ENCODE assay signal across 8 cellular contexts in the genomic region with DNA sequence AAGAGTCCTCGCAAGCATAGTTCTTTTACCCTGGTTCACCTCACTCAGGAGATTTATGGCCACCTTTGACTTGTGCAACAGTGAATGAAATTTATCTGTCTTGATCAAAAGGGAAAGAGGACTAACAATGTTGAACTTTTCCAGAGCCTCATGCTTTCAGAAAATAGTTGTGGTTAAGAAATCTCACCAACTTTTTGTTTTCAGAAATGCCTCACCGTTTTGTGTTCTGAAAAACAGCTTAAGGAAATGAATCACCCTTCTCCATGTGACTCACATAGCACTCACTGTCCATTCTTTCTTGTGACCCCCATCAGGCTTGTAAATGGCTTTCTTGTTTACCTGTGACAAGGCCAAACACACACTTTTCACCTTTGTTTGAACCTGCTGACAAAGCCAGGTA.
DNase-seq lines count a peak whose midpoint lies in the region; ATAC-seq and TF ChIP-seq lines count a peak whose summit lies in the region.

No MANE protein-coding gene starts in this region.

- no peak for TF ChIP-seq CTCF in GM06990 (IDR thresholded peaks at IDR 0.05; ENCODE audit: insufficient read depth, low read length, poor library complexity, severe bottlenecking)
- TF ChIP-seq CTCF in HCT116 (IDR thresholded peaks at IDR 0.05 in 2 of 3, conservative IDR thresholded peaks at IDR 0.05 in 1 of 3; ENCODE audit: borderline replicate concordance in 1 of 3, insufficient read depth in 1 of 3, low read depth in 2 of 3, low read length in 2 of 3) = no peak
- TF ChIP-seq CTCF in PC-9 (conservative IDR thresholded peaks at IDR 0.05) = no peak
- no peak for TF ChIP-seq CTCF in fibroblast of the aortic adventitia (IDR thresholded peaks at IDR 0.05; ENCODE audit: insufficient read depth, low read length)

- peak overlapping the region; percentile 50; the same call in 1 of the 2 replicates for H3K9ac ChIP-seq in HCT116 (ENCODE audit: low read length)

- peak; percentile 47 for DNase-seq in GM06990 (ENCODE audit: extremely low read depth, insufficient read length)
- DNase-seq in HCT116 (ENCODE audit: low read depth, low spot score) = peak; percentile 100
- DNase-seq in PC-9 = peak; percentile 65 to 99
- DNase-seq in fibroblast of the aortic adventitia (ENCODE audit: low read depth) = peak; percentile 96
- no peak for DNase-seq in cerebellar nuclear complex (lab: John Stamatoyannopoulos, UW)
- no peak for DNase-seq in NCI-H446 (lab: John Stamatoyannopoulos, UW)
- DNase-seq in middle frontal gyrus (ENCODE audit: extremely low spot score, low spot score) = no peak
- no peak for DNase-seq in NCI-H2081 treated with DMSO at 0.1 percent for 48 hours (lab: John Stamatoyannopoulos, UW)

- no peak overlapping the region for H2AFZ ChIP-seq in HCT116 (ENCODE audit: low read depth, low read length, poor library complexity, severe bottlenecking)
- H2AFZ ChIP-seq in PC-9 = no peak overlapping the region

- no peaks in the 10 kb centered on the region for H3K9me2 ChIP-seq in HCT116 (ENCODE audit: insufficient read depth)
- H3K9me2 ChIP-seq in PC-9 (ENCODE audit: insufficient read depth) = no peaks in the 10 kb centered on the region

- no peaks in the 10 kb centered on the region for H3K9me3 ChIP-seq in HCT116 (ENCODE audit: control insufficient read depth in 1 of 2, insufficient read depth in 1 of 2, low read depth in 1 of 2, low read length in 2 of 2)
- H3K9me3 ChIP-seq in PC-9 (ENCODE audit: insufficient read depth, low read depth) = peaks cover 42% of the 10 kb centered on the region

- peak overlapping the region; percentile 24 for H3K4me2 ChIP-seq in HCT116 (ENCODE audit: low read length)
- peak overlapping the region; percentile 21; the same call in 1 of the 2 replicates for H3K4me2 ChIP-seq in PC-9

- intact Hi-C loops in HCT116 (cut with micrococcal nuclease) = loop anchor here (1.0 to 10.0 kb wide), 4 partner anchors 14 to 560 kb away; a partner anchor contains a TSS
- intact Hi-C loops in PC-9 (cut with micrococcal nuclease; ENCODE audit: unreplicated experiment) = loop anchor here (1.0 to 5.0 kb wide), 7 partner anchors 14 to 557 kb away; a partner anchor contains a TSS

- H3K27me3 ChIP-seq in GM06990 (replicated peaks; ENCODE audit: control insufficient read depth, insufficient read depth, low read length) (no peaks in the 10 kb centered on the region), HCT116 (ENCODE audit: insufficient read depth, low read length) (no peaks in the 10 kb centered on the region), PC-9 (ENCODE audit: insufficient read depth, low read depth) (no peaks in the 10 kb centered on the region)

- H3K27ac ChIP-seq in HCT116 (ENCODE audit: low read depth, low read length) = peak overlapping the region; percentile 86
- H3K27ac ChIP-seq in PC-9 = peak overlapping the region; percentile 87

- CTCF ChIA-PET in HCT116 (lab: Charles Lee) (interaction anchor here (1.5 to 2.4 kb wide), 3 partner anchors 148 to 450 kb away, joined by 6 to 9 read pairs (median 7); a partner anchor contains a TSS), PC-9 (lab: Charles Lee) (interaction anchor here (0.6 to 2.1 kb wide), 6 partner anchors 14 to 215 kb away, joined by 3 to 10 read pairs (median 5); no protein-coding TSS in a partner anchor)

- H3K36me3 ChIP-seq in GM06990 (ENCODE audit: control insufficient read depth, insufficient read depth, low read length) (no peaks in the 10 kb centered on the region), HCT116 (ENCODE audit: control insufficient read depth in 1 of 2, insufficient read depth in 2 of 2, low read length in 2 of 2) (peaks cover 0 to 30% of the 10 kb centered on the region in 2 experiments; a peak in 2 of 4 replicates), PC-9 (ENCODE audit: low read depth) (0 out of 2 replicates have a peak, but pooled peaks cover 12% of the 10 kb centered on the region)

- no peak overlapping the region for H3K4me3 ChIP-seq in GM06990 (replicated peaks; ENCODE audit: low read depth, low read length)
- no peak overlapping the region for H3K4me3 ChIP-seq in HCT116 (replicated peaks in 1 of 2; ENCODE audit: low read depth in 1 of 2, low read length in 2 of 2)
- no peak overlapping the region for H3K4me3 ChIP-seq in PC-9
- no peak overlapping the region for H3K4me3 ChIP-seq in fibroblast of the aortic adventitia (ENCODE audit: low read depth, low read length)

- no peaks in the 10 kb centered on the region for H3K79me2 ChIP-seq in HCT116 (ENCODE audit: insufficient read depth, low read length)
- no peaks in the 10 kb centered on the region for H3K79me2 ChIP-seq in PC-9 (ENCODE audit: low read depth)

- peak; percentile 47 for TF ChIP-seq RAD21 in HCT116 (IDR thresholded peaks at IDR 0.05; ENCODE audit: low read depth)

- TF ChIP-seq POLR2A in HCT116 (IDR thresholded peaks at IDR 0.05; ENCODE audit: borderline replicate concordance, extremely low read depth, insufficient read depth, insufficient read length) = no peak

- H3F3A ChIP-seq in PC-9 (ENCODE audit: insufficient read depth, low read depth) = peaks cover 26% of the 10 kb centered on the region

- peak; percentile 88 for ATAC-seq in HCT116

- RAD21 ChIA-PET in HCT116 (lab: Charles Lee; ENCODE audit: low non-redundant PET in 1 of 2, low total read pairs in 2 of 2, uncharacterized antibody in 2 of 2, unreplicated experiment in 2 of 2) = interaction anchor here in 1 of 2 experiments (1.3 kb wide), 1 partner anchor 148 kb away, joined by 3 read pairs; a partner anchor contains a TSS

- no peaks in the 10 kb centered on the region for H4K20me1 ChIP-seq in HCT116 (ENCODE audit: insufficient read depth)
- H4K20me1 ChIP-seq in PC-9 (ENCODE audit: insufficient read depth) = no peaks in the 10 kb centered on the region

- H3K4me1 ChIP-seq in HCT116 (ENCODE audit: control insufficient read depth in 1 of 2, insufficient read depth in 2 of 2, low read length in 2 of 2) = peaks cover 32 to 56% of the 10 kb centered on the region in 2 experiments
- peaks cover 32% of the 10 kb centered on the region for H3K4me1 ChIP-seq in PC-9 (replicated peaks; ENCODE audit: insufficient read depth)

- POLR2A ChIA-PET in HCT116 (lab: Charles Lee) = interaction anchor here (1.1 to 2.2 kb wide), 3 partner anchors 13 to 148 kb away, joined by 3 to 7 read pairs (median 4); a partner anchor contains a TSS
- POLR2A ChIA-PET in PC-9 (lab: Charles Lee; ENCODE audit: unreplicated experiment) = interaction anchor here (0.7 kb wide), 1 partner anchor 149 kb away, joined by 3 read pairs; no protein-coding TSS in a partner anchor

- BruUV-seq in HCT116 (replicated peaks; lab: Mats Ljungman, UMichigan) = no TSS peak
- no TSS peak for BruUV-seq in PC-9 (replicated peaks; lab: Mats Ljungman, UMichigan)

TF ChIP-seq in HCT116, 20 proteins besides CTCF, POLR2A, EP300 and RAD21 (continues in another document):
- TF ChIP-seq, protein P1, sequence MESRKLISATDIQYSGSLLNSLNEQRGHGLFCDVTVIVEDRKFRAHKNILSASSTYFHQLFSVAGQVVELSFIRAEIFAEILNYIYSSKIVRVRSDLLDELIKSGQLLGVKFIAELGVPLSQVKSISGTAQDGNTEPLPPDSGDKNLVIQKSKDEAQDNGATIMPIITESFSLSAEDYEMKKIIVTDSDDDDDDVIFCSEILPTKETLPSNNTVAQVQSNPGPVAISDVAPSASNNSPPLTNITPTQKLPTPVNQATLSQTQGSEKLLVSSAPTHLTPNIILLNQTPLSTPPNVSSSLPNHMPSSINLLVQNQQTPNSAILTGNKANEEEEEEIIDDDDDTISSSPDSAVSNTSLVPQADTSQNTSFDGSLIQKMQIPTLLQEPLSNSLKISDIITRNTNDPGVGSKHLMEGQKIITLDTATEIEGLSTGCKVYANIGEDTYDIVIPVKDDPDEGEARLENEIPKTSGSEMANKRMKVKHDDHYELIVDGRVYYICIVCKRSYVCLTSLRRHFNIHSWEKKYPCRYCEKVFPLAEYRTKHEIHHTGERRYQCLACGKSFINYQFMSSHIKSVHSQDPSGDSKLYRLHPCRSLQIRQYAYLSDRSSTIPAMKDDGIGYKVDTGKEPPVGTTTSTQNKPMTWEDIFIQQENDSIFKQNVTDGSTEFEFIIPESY (IDR thresholded peaks at IDR 0.05; ENCODE audit: extremely low read depth, insufficient replicate concordance, low read length) = no peak
- TF ChIP-seq CEBPB (IDR thresholded peaks at IDR 0.05; ENCODE audit: low read depth) = peak; percentile 98
- TF ChIP-seq, protein P2, sequence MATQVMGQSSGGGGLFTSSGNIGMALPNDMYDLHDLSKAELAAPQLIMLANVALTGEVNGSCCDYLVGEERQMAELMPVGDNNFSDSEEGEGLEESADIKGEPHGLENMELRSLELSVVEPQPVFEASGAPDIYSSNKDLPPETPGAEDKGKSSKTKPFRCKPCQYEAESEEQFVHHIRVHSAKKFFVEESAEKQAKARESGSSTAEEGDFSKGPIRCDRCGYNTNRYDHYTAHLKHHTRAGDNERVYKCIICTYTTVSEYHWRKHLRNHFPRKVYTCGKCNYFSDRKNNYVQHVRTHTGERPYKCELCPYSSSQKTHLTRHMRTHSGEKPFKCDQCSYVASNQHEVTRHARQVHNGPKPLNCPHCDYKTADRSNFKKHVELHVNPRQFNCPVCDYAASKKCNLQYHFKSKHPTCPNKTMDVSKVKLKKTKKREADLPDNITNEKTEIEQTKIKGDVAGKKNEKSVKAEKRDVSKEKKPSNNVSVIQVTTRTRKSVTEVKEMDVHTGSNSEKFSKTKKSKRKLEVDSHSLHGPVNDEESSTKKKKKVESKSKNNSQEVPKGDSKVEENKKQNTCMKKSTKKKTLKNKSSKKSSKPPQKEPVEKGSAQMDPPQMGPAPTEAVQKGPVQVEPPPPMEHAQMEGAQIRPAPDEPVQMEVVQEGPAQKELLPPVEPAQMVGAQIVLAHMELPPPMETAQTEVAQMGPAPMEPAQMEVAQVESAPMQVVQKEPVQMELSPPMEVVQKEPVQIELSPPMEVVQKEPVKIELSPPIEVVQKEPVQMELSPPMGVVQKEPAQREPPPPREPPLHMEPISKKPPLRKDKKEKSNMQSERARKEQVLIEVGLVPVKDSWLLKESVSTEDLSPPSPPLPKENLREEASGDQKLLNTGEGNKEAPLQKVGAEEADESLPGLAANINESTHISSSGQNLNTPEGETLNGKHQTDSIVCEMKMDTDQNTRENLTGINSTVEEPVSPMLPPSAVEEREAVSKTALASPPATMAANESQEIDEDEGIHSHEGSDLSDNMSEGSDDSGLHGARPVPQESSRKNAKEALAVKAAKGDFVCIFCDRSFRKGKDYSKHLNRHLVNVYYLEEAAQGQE (IDR thresholded peaks at IDR 0.05; ENCODE audit: low read depth) = no peak
- TF ChIP-seq SRF (IDR thresholded peaks at IDR 0.05; ENCODE audit: low read depth) = peak; percentile 92
- TF ChIP-seq ZFX (IDR thresholded peaks at IDR 0.05) = no peak
- peak; percentile 76 for TF ChIP-seq POLR2AphosphoS5 (IDR thresholded peaks at IDR 0.05; ENCODE audit: low read depth, low read length)
- 0 out of 2 replicates have a peak, but pooled peaks have one; percentile 42 for TF ChIP-seq EGR1 (IDR thresholded peaks at IDR 0.05; ENCODE audit: low read depth)
- TF ChIP-seq FOSL1 (IDR thresholded peaks at IDR 0.05; ENCODE audit: low read depth) = peak; percentile 100
- peak; percentile 100 for TF ChIP-seq JUND (IDR thresholded peaks at IDR 0.05)

Comparison
In these comparisons a context has a peak if more than half of its experiments do, and no peak if none do; other contexts are left out.
1. DNase-seq: peak in GM06990 (single experiment), HCT116 (single experiment), PC-9 (2 of 2) and fibroblast of the aortic adventitia (single experiment); none in cerebellar nuclear complex (0 of 2), NCI-H446 (0 of 2), middle frontal gyrus (single experiment) and NCI-H2081 treated with DMSO at 0.1 percent for 48 hours (single experiment).